ENCODE assay signal across 14 cellular contexts in the genomic region with DNA sequence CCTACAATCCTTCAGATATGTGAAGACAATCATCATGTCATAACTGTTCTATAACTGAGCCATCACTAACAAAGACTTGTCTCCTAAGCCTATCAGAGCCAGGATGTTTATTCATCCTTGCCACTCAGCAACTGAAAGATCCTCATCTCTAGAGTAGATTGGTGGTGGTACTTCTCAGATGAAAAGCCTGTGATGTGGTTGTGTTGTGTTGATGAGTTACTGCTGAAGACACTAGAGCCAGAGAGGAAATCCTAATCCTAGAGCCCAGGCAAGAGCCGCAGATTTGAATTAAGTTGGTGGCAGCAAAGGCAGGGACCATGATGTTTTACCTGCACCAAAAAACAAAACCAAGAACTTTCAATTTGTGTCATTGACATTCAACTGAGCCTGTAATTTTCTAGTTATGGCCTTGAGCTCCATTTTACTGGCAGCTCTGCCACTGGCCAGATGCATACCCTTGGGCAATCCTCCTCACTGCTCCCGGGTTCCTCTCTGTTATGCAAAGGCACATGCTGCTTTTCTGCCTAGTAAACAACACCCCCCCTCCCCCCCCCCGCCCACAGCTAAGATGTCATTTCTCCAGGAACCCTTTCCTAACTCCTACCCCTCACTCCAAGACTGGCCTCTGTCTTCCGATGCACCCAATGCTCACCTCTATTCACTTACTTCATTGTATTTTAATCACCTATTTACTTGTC. TPM values are rescaled to one million over a fixed set of nuclear protein-coding genes. Genes with fewer than 3 reads are reported as not detected.
A peak's percentile ranks its signal among the peaks of the same experiment; 100 is the strongest.
DNase-seq lines count a peak whose midpoint lies in the region; ATAC-seq and TF ChIP-seq lines count a peak whose summit lies in the region.
"Had no signal": no experiment of that assay in that cellular context is flagged by ENCODE, and none has a peak within 500 bp of the region (broad histone marks: within the 10 kb centered on the region; RNA-seq: fewer than 3 reads in every experiment).

No MANE protein-coding gene starts in this region.

- H3K27ac Mint-ChIP-seq in activated CD8-positive, alpha-beta T cell treated with anti-CD3 and anti-CD28 coated beads for 36 hours: peak overlapping the region; percentile 36
- H3K27ac Mint-ChIP-seq in memory B cell: peak overlapping the region; percentile 7
- H3K27ac Mint-ChIP-seq: HFFc6; stimulated activated naive CD8-positive, alpha-beta T cell treated with anti-CD3 and anti-CD28 coated beads, Interleukin-15, Interleukin-2, amounts not matched to agents 100 ng/mL and 50 ng/mL, for 24 hours had no signal

- CTCF ChIA-PET in activated CD8-positive, alpha-beta T cell treated with anti-CD3 and anti-CD28 coated beads for 36 hours (lab: Charles Lee): no interaction called here

- H3K9me3 Mint-ChIP-seq in activated CD8-positive, alpha-beta T cell treated with anti-CD3 and anti-CD28 coated beads for 36 hours: no peaks in the 10 kb centered on the region
- H3K9me3 Mint-ChIP-seq in memory B cell: no peaks in the 10 kb centered on the region
- H3K9me3 Mint-ChIP-seq: HFFc6; stimulated activated naive CD8-positive, alpha-beta T cell treated with anti-CD3 and anti-CD28 coated beads, Interleukin-15, Interleukin-2, amounts not matched to agents 100 ng/mL and 50 ng/mL, for 24 hours had no signal

- H3K9me3 ChIP-seq in BE2C (no peaks in the 10 kb centered on the region), DND-41 (ENCODE audit: insufficient read depth, low read length, severe bottlenecking) (no peaks in the 10 kb centered on the region)
- H3K9me3 ChIP-seq: esophagus squamous epithelium had no signal

- peak; percentile 97 for ATAC-seq in DND-41 (ENCODE audit: insufficient read depth, low read depth)
- peak; percentile 95 for ATAC-seq in activated CD8-positive, alpha-beta T cell treated with anti-CD3 and anti-CD28 coated beads for 36 hours
- no peak for ATAC-seq in memory B cell (ENCODE audit: low read depth)

- intact Hi-C loops in activated CD8-positive, alpha-beta T cell treated with anti-CD3 and anti-CD28 coated beads for 36 hours (cut with micrococcal nuclease): no loop called here

- H3K4me1 Mint-ChIP-seq in activated CD8-positive, alpha-beta T cell treated with anti-CD3 and anti-CD28 coated beads for 36 hours (ENCODE audit: low read depth): peaks cover 33% of the 10 kb centered on the region
- H3K4me1 Mint-ChIP-seq in memory B cell: peaks cover 9% of the 10 kb centered on the region

- H3K27me3 ChIP-seq in BE2C (no peaks in the 10 kb centered on the region), DND-41 (ENCODE audit: insufficient read depth, low read length, poor library complexity) (no peaks in the 10 kb centered on the region)
- H3K27me3 ChIP-seq: esophagus squamous epithelium had no signal

- DNase-seq in BE2C: peak; percentile 35
- peak; percentile 68 for DNase-seq in DND-41
- DNase-seq in activated CD8-positive, alpha-beta T cell treated with anti-CD3 and anti-CD28 coated beads for 36 hours: peak; percentile 68
- no peak for DNase-seq in memory B cell (ENCODE audit: low spot score in 2 of 2)
- DNase-seq in pons (ENCODE audit: low spot score): no peak
- no peak for DNase-seq in AG08396 (ENCODE audit: low spot score)
- no peak for DNase-seq in HUDEP-2 (lab: John Stamatoyannopoulos, UW; ENCODE audit: unreplicated experiment in 76 of 76)
- DNase-seq in activated CD8-positive, alpha-beta memory T cell treated with anti-CD3 and anti-CD28 coated beads for 24 hours: no peak
- DNase-seq: activated gamma-delta T cell, esophagus squamous epithelium, GDM1, HFFc6, NCI-H1092 treated with DMSO at 0.1 percent for 48 hours had no signal

- no peak overlapping the region for H3K4me3 Mint-ChIP-seq in activated CD8-positive, alpha-beta T cell treated with anti-CD3 and anti-CD28 coated beads for 36 hours
- H3K4me3 Mint-ChIP-seq in memory B cell: no peak overlapping the region
- H3K4me3 Mint-ChIP-seq: HFFc6; stimulated activated naive CD8-positive, alpha-beta T cell treated with anti-CD3 and anti-CD28 coated beads, Interleukin-15, Interleukin-2, amounts not matched to agents 100 ng/mL and 50 ng/mL, for 24 hours had no signal

- 0 out of 2 replicates have a peak overlapping the region, but pooled peaks have one; percentile 12 for H3K4me2 ChIP-seq in DND-41 (ENCODE audit: insufficient read depth, low read length)

- POLR2A ChIA-PET in activated CD8-positive, alpha-beta T cell treated with anti-CD3 and anti-CD28 coated beads for 36 hours (lab: Charles Lee): no interaction called here

- H3K4me1 ChIP-seq in BE2C (peaks cover 8% of the 10 kb centered on the region), DND-41 (ENCODE audit: insufficient read depth, low read length) (peaks cover 68% of the 10 kb centered on the region)

- H3K4me3 ChIP-seq in BE2C (ENCODE audit: low read depth, low read length): no peak overlapping the region
- no peak overlapping the region for H3K4me3 ChIP-seq in DND-41 (ENCODE audit: low read depth in 1 of 2, low read length in 2 of 2)
- H3K4me3 ChIP-seq: esophagus squamous epithelium had no signal

- H2AFZ ChIP-seq in DND-41 (ENCODE audit: low read depth, low read length): no peak overlapping the region

- TF ChIP-seq CTCF in BE2C (IDR thresholded peaks at IDR 0.05; ENCODE audit: low read depth, low read length) (no peak), DND-41 (IDR thresholded peaks at IDR 0.05; ENCODE audit: borderline replicate concordance, extremely low read depth, low read length, poor library complexity, severe bottlenecking) (no peak)
- no peak for TF ChIP-seq CTCF in activated CD8-positive, alpha-beta T cell treated with anti-CD3 and anti-CD28 coated beads for 36 hours (IDR thresholded peaks at IDR 0.05)

- no peak overlapping the region for H3K9ac ChIP-seq in DND-41 (ENCODE audit: low read depth, low read length)

- 0 out of 2 replicates have a peak overlapping the region, but pooled peaks have one; percentile 13 for H3K27ac ChIP-seq in DND-41 (ENCODE audit: low read length)
- H3K27ac ChIP-seq: esophagus squamous epithelium had no signal

- no peaks in the 10 kb centered on the region for H3K36me3 Mint-ChIP-seq in activated CD8-positive, alpha-beta T cell treated with anti-CD3 and anti-CD28 coated beads for 36 hours (ENCODE audit: low read depth)
- H3K36me3 Mint-ChIP-seq in memory B cell: no peaks in the 10 kb centered on the region

- no peaks in the 10 kb centered on the region for H3K36me3 ChIP-seq in BE2C
- H3K36me3 ChIP-seq in DND-41 (ENCODE audit: insufficient read depth, low read length): no peaks in the 10 kb centered on the region
- H3K36me3 ChIP-seq: esophagus squamous epithelium had no signal

- H3K79me2 ChIP-seq in DND-41 (ENCODE audit: insufficient read depth, low read length): peaks cover 95% of the 10 kb centered on the region

- H3K27me3 Mint-ChIP-seq in activated CD8-positive, alpha-beta T cell treated with anti-CD3 and anti-CD28 coated beads for 36 hours: no peaks in the 10 kb centered on the region
- H3K27me3 Mint-ChIP-seq in memory B cell: no peaks in the 10 kb centered on the region
- H3K27me3 Mint-ChIP-seq: stimulated activated naive CD8-positive, alpha-beta T cell treated with anti-CD3 and anti-CD28 coated beads, Interleukin-15, Interleukin-2, amounts not matched to agents 100 ng/mL and 50 ng/mL, for 24 hours had no signal

- H4K20me1 ChIP-seq in DND-41 (ENCODE audit: insufficient read depth, low read length): peaks cover 4% of the 10 kb centered on the region; the same call in 1 of the 2 replicates

RNA-seq across cellular contexts. Expression of gene REV3L, which starts 50.2 kb away (rescaled TPM):
- polyA plus RNA-seq in BE2C (2012; ENCODE audit: insufficient read depth, insufficient read length, low read depth): 40.9 TPM
- total RNA-seq in activated CD8-positive, alpha-beta T cell treated with anti-CD3 and anti-CD28 coated beads for 36 hours: 10 to 100 TPM; 20.1 to 27.6 TPM

Comparison
In these comparisons a context has a peak if more than half of its experiments do, and no peak if none do; other contexts are left out.
1. DNase-seq: peak in BE2C (single experiment), DND-41 (single experiment) and activated CD8-positive, alpha-beta T cell treated with anti-CD3 and anti-CD28 coated beads for 36 hours (single experiment); none in memory B cell (0 of 2), pons (single experiment), AG08396 (single experiment), HUDEP-2 (0 of 76) and activated CD8-positive, alpha-beta memory T cell treated with anti-CD3 and anti-CD28 coated beads for 24 hours (single experiment).